ENCODE assay signal across 8 cellular contexts in the genomic region with DNA sequence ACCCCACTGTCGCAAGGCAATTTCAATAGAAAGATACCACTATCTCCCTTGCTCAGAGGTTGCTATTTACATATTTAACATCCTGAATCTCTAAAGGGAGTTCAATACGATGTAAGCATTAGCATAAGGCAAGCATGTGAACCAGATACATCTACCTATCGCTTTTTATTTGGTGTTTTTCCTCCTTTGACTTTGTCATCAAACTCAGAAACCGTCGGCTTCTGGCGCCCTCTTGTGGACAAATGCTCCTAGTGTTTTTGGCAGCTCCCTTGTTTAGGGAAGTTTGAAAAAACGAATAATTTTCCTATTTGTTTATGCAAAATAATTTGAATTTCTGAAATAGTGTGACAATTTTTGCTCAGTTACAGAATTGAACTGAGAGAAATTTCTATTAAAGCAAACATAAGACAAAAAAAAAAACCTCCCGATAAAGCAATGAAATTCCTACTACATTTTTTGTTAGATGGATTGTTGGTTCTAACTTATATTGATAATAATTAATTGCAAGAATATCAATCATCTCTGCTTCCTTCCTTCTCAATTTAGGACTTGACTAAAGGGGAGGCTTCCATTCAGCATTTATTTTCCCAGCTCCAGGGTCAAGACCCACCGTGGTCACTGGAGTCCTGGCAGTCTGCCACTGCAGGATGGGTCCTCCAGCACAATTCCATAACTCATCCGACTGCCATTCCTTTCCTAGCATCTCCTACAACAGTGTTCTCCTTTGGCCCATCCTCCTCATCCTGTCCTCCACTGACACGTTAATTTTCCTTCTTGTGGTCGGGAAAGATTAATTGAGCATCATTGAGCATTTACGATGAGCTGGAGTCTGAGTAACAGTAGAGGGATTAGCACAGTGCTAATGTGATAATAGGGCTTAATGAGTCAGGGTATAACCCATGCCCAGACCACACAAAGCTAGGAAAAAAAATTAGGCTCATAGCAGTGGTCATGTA.
DNase-seq lines count a peak whose midpoint lies in the region; ATAC-seq and TF ChIP-seq lines count a peak whose summit lies in the region.

No MANE protein-coding gene starts in this region.

- no peaks in the 10 kb centered on the region for H3K36me3 ChIP-seq in CD8-positive, alpha-beta T cell (ENCODE audit: insufficient read depth, low read length)
- H3K36me3 ChIP-seq in OCI-LY1 (ENCODE audit: insufficient read depth, low read length), result no peaks in the 10 kb centered on the region
- H3K36me3 ChIP-seq in naive thymus-derived CD4-positive, alpha-beta T cell (ENCODE audit: control insufficient read depth in 2 of 3, insufficient read depth in 3 of 3, low read length in 3 of 3), result no peaks in the 10 kb centered on the region

- ATAC-seq in CD8-positive, alpha-beta T cell, result peak; percentile 76
- ATAC-seq in GM19397 (IDR thresholded peaks at IDR 0.05; ENCODE audit: unreplicated experiment), result peak; percentile 49
- ATAC-seq in naive thymus-derived CD4-positive, alpha-beta T cell, result peak; percentile 87

- no peaks in the 10 kb centered on the region for H3K79me2 ChIP-seq in OCI-LY1 (ENCODE audit: insufficient read depth, low read length)

- H2AFZ ChIP-seq in OCI-LY1 (ENCODE audit: low read length), result no peak overlapping the region

- peak overlapping the region; percentile 29 for H3K4me3 Mint-ChIP-seq in CD8-positive, alpha-beta T cell
- H3K4me3 Mint-ChIP-seq in naive thymus-derived CD4-positive, alpha-beta T cell, result peak overlapping the region in 5 of 10 donors; percentile 7 to 53 (median 29)

- no peaks in the 10 kb centered on the region for H3K36me3 Mint-ChIP-seq in CD8-positive, alpha-beta T cell
- H3K36me3 Mint-ChIP-seq in naive thymus-derived CD4-positive, alpha-beta T cell, result no peaks in the 10 kb centered on the region

- TF ChIP-seq CTCF in CD8-positive, alpha-beta T cell (IDR thresholded peaks at IDR 0.05), result peak; percentile 95
- TF ChIP-seq CTCF in OCI-LY1 (IDR thresholded peaks at IDR 0.05; ENCODE audit: low read length) (peak; percentile 89), epithelial cell of proximal tubule (conservative IDR thresholded peaks at IDR 0.05; ENCODE audit: low read depth, low read length) (peak; percentile 96)

- peaks cover 5% of the 10 kb centered on the region for H3K4me1 ChIP-seq in CD8-positive, alpha-beta T cell (ENCODE audit: insufficient read depth, low read length)
- no peaks in the 10 kb centered on the region for H3K4me1 ChIP-seq in OCI-LY1 (ENCODE audit: insufficient read depth, low read length, severe bottlenecking)
- H3K4me1 ChIP-seq in naive thymus-derived CD4-positive, alpha-beta T cell (ENCODE audit: control insufficient read depth in 2 of 2, insufficient read depth in 2 of 2, low read length in 2 of 2), result peaks cover 0 to 4% of the 10 kb centered on the region in 2 donors

- peaks cover 8% of the 10 kb centered on the region for H3K27me3 Mint-ChIP-seq in CD8-positive, alpha-beta T cell (ENCODE audit: low read depth)
- peaks cover 0 to 20% (median 4%) of the 10 kb centered on the region in 5 donors for H3K27me3 Mint-ChIP-seq in naive thymus-derived CD4-positive, alpha-beta T cell

- H3K4me1 Mint-ChIP-seq in CD8-positive, alpha-beta T cell (ENCODE audit: low read depth), result peaks cover 5% of the 10 kb centered on the region
- peaks cover 0 to 18% (median 9%) of the 10 kb centered on the region in 7 donors for H3K4me1 Mint-ChIP-seq in naive thymus-derived CD4-positive, alpha-beta T cell

- H3F3A ChIP-seq in OCI-LY1 (ENCODE audit: insufficient read depth, low read length), result no peaks in the 10 kb centered on the region

- CTCF ChIA-PET in CD8-positive, alpha-beta T cell (lab: Charles Lee), result interaction anchor here (0.7 to 7.9 kb wide), 22 partner anchors 11 to 199 kb away, joined by 3 to 83 read pairs (median 4); a partner anchor contains a TSS
- CTCF ChIA-PET in naive thymus-derived CD4-positive, alpha-beta T cell (lab: Charles Lee), result interaction anchor here (0.5 to 4.7 kb wide), 14 partner anchors 9 to 172 kb away, joined by 3 to 52 read pairs (median 4); no protein-coding TSS in a partner anchor

- H3K9ac ChIP-seq in OCI-LY1 (ENCODE audit: low read length), result no peak overlapping the region

- H3K27ac Mint-ChIP-seq in CD8-positive, alpha-beta T cell, result no peak overlapping the region
- no peak overlapping the region for H3K27ac Mint-ChIP-seq in naive thymus-derived CD4-positive, alpha-beta T cell

- H3K27me3 ChIP-seq in CD8-positive, alpha-beta T cell (ENCODE audit: insufficient read depth, low read length), result no peaks in the 10 kb centered on the region
- H3K27me3 ChIP-seq in OCI-LY1 (ENCODE audit: insufficient read depth, low read length), result no peaks in the 10 kb centered on the region
- H3K27me3 ChIP-seq in naive thymus-derived CD4-positive, alpha-beta T cell (ENCODE audit: control insufficient read depth in 2 of 2, insufficient read depth in 2 of 2, low read length in 2 of 2), result no peaks in the 10 kb centered on the region

- no peaks in the 10 kb centered on the region for H3K9me3 Mint-ChIP-seq in CD8-positive, alpha-beta T cell
- H3K9me3 Mint-ChIP-seq in naive thymus-derived CD4-positive, alpha-beta T cell, result peaks cover 0 to 2% (median 0%) of the 10 kb centered on the region in 11 donors

- POLR2A ChIA-PET in CD8-positive, alpha-beta T cell (lab: Charles Lee), result interaction anchor here (0.7 to 1.5 kb wide), 7 partner anchors 99 to 156 kb away, joined by 3 to 16 read pairs (median 4); a partner anchor contains a TSS
- POLR2A ChIA-PET in naive thymus-derived CD4-positive, alpha-beta T cell (lab: Charles Lee), result interaction anchor here (0.6 to 4.2 kb wide), 9 partner anchors 20 to 289 kb away, joined by 3 to 47 read pairs (median 4); a partner anchor contains a TSS

- H3K27ac ChIP-seq in CD8-positive, alpha-beta T cell (ENCODE audit: low read depth, low read length), result no peak overlapping the region
- H3K27ac ChIP-seq in OCI-LY1 (ENCODE audit: low read depth, low read length, poor library complexity, severe bottlenecking), result no peak overlapping the region
- no peak overlapping the region for H3K27ac ChIP-seq in naive thymus-derived CD4-positive, alpha-beta T cell (ENCODE audit: low read depth, low read length)

- peak; percentile 79 to 93 (median 87) for DNase-seq in CD8-positive, alpha-beta T cell
- DNase-seq in HS-27A (ENCODE audit: low read depth) (peak; percentile 19), epithelial cell of proximal tubule (ENCODE audit: low read depth) (peak; percentile 22)
- DNase-seq in activated CD8-positive, alpha-beta memory T cell treated with anti-CD3 and anti-CD28 coated beads, Interleukin-2, amount 50 U/mL, for 48 hours, result peak; percentile 94
- DNase-seq in naive thymus-derived CD4-positive, alpha-beta T cell, result peak; percentile 66 to 86 (median 80)
- DNase-seq in stimulated activated CD8-positive, alpha-beta memory T cell treated with anti-CD3 and anti-CD28 coated beads, Interleukin-7, amount 100 ng/mL, for 48 hours (ENCODE audit: extremely low read depth in 1 of 2, low read depth in 1 of 2), result peak; percentile 41 to 62

- no peaks in the 10 kb centered on the region for H3K9me2 ChIP-seq in OCI-LY1 (ENCODE audit: low read depth, low read length)

- H4K20me1 ChIP-seq in OCI-LY1 (ENCODE audit: insufficient read depth, low read length), result no peaks in the 10 kb centered on the region

- H3K4me2 ChIP-seq in OCI-LY1 (ENCODE audit: low read length), result no peak overlapping the region

- intact Hi-C loops in CD8-positive, alpha-beta T cell (cut with DNase I, micrococcal nuclease), result loop anchor here (1.0 to 10.0 kb wide), 5 partner anchors 27 to 1876 kb away; a partner anchor contains a TSS
- intact Hi-C loops in naive thymus-derived CD4-positive, alpha-beta T cell (cut with micrococcal nuclease), result loop anchor here (1.0 to 10.0 kb wide), 9 partner anchors 27 to 1826 kb away; no protein-coding TSS in a partner anchor

- H3K9me3 ChIP-seq in CD8-positive, alpha-beta T cell (ENCODE audit: low read length), result no peaks in the 10 kb centered on the region
- H3K9me3 ChIP-seq in OCI-LY1 (ENCODE audit: low read length), result no peaks in the 10 kb centered on the region
- H3K9me3 ChIP-seq in naive thymus-derived CD4-positive, alpha-beta T cell (ENCODE audit: control insufficient read depth in 2 of 3, low read length in 3 of 3), result no peaks in the 10 kb centered on the region

- H3K4me3 ChIP-seq in CD8-positive, alpha-beta T cell (ENCODE audit: low read depth, low read length), result no peak overlapping the region
- H3K4me3 ChIP-seq in OCI-LY1 (ENCODE audit: low read depth, low read length, poor library complexity, severe bottlenecking) (no peak overlapping the region), epithelial cell of proximal tubule (ENCODE audit: low read depth, low read length) (no peak overlapping the region)
- no peak overlapping the region for H3K4me3 ChIP-seq in naive thymus-derived CD4-positive, alpha-beta T cell (ENCODE audit: low read length)

Comparison
In these comparisons a context has a peak if more than half of its experiments do, and no peak if none do; other contexts are left out.
1. DNase-seq: peak in every context shown above with its lines; median percentile 94 in activated CD8-positive, alpha-beta memory T cell treated with anti-CD3 and anti-CD28 coated beads, Interleukin-2, amount 50 U/mL, for 48 hours; 87 in CD8-positive, alpha-beta T cell; 80 in naive thymus-derived CD4-positive, alpha-beta T cell; 52 in stimulated activated CD8-positive, alpha-beta memory T cell treated with anti-CD3 and anti-CD28 coated beads, Interleukin-7, amount 100 ng/mL, for 48 hours; 22 in epithelial cell of proximal tubule; 19 in HS-27A.